Comparison of ENCODE assay signal across 11 cellular contexts in genomic region chr15:45645026-45645980, GRCh38. TPM values are rescaled to one million over a fixed set of nuclear protein-coding genes. Genes with fewer than 3 reads are reported as not detected.
DNase-seq lines count a peak whose midpoint lies in the region; ATAC-seq and TF ChIP-seq lines count a peak whose summit lies in the region.
"Had no signal": no experiment of that assay in that cellular context is flagged by ENCODE, and none has a peak within 500 bp of the region (broad histone marks: within the 10 kb centered on the region; RNA-seq: fewer than 3 reads in every experiment).

No MANE protein-coding gene starts in this region.

- no peak overlapping the region for H3K4me2 ChIP-seq in mesendoderm (ENCODE audit: low read length)

- peaks cover 10% of the 10 kb centered on the region for H3K36me3 Mint-ChIP-seq in memory B cell

- ATAC-seq in memory B cell (ENCODE audit: low read depth) (no peak), HG02852 (IDR thresholded peaks at IDR 0.05; ENCODE audit: unreplicated experiment) (no peak)

- peaks cover 3% of the 10 kb centered on the region for H3K27me3 ChIP-seq in mesendoderm (ENCODE audit: insufficient read depth, low read length, poor library complexity)
- H3K27me3 ChIP-seq: heart right ventricle had no signal

- H2BK120ac ChIP-seq in mesendoderm (ENCODE audit: low read depth, low read length), result no peak overlapping the region

- no peaks in the 10 kb centered on the region for H3K36me3 ChIP-seq in mesendoderm (ENCODE audit: control insufficient read depth, insufficient read depth, low read length)
- H3K36me3 ChIP-seq: heart right ventricle had no signal

- H3K27ac Mint-ChIP-seq in memory B cell, result peak overlapping the region; percentile 15

- H3K4me3 ChIP-seq in AG04449 (ENCODE audit: low read depth, low read length), result no peak overlapping the region
- H3K4me3 ChIP-seq in astrocyte of the spinal cord (ENCODE audit: low read depth, low read length), result no peak overlapping the region
- no peak overlapping the region for H3K4me3 ChIP-seq in mesendoderm (ENCODE audit: low read length)
- H3K4me3 ChIP-seq: heart right ventricle had no signal

- no peak overlapping the region for H4K5ac ChIP-seq in mesendoderm (ENCODE audit: low read length)

- H3K79me1 ChIP-seq in mesendoderm (ENCODE audit: low read length), result no peaks in the 10 kb centered on the region

- POLR2A ChIA-PET in AG04449 (lab: Yijun Ruan, JAX), result interaction anchor here (0.6 kb wide), 1 partner anchor 29 kb away, joined by 3 read pairs; no protein-coding TSS in a partner anchor

- CTCF ChIA-PET in AG04449 (lab: Yijun Ruan, JAX), result interaction anchor here (1.1 to 1.9 kb wide), 5 partner anchors 34 to 215 kb away, joined by 3 to 6 read pairs (median 4); no protein-coding TSS in a partner anchor

- H3K9me3 Mint-ChIP-seq in memory B cell, result no peaks in the 10 kb centered on the region

- no peak overlapping the region for H3K27ac ChIP-seq in mesendoderm (ENCODE audit: low read depth, low read length)

- H4K8ac ChIP-seq in mesendoderm (ENCODE audit: low read depth, low read length), result no peak overlapping the region

- peaks cover 28% of the 10 kb centered on the region for H3K4me1 Mint-ChIP-seq in memory B cell

- H3K4me1 ChIP-seq in mesendoderm (ENCODE audit: control insufficient read depth, low read depth, low read length), result no peaks in the 10 kb centered on the region

- in situ Hi-C loops in astrocyte of the spinal cord (cut with HindIII; ENCODE audit: low sequenced_read_pairs), result no loop called here

- H3K56ac ChIP-seq in mesendoderm (ENCODE audit: low read length), result no peak overlapping the region

- WGBS in mesendoderm (ENCODE audit: extremely low coverage, insufficient coverage, low lambda C conversion rate), result no CpG with 5 or more reads among the region's 9 CpGs

- no peaks in the 10 kb centered on the region for H3K27me3 Mint-ChIP-seq in memory B cell

- H3K79me2 ChIP-seq in mesendoderm (ENCODE audit: control insufficient read depth, insufficient read depth, low read length), result no peaks in the 10 kb centered on the region

- TF ChIP-seq CTCF in AG04449 (IDR thresholded peaks at IDR 0.05; ENCODE audit: insufficient read depth, low read length, missing control alignments) (no peak), astrocyte of the spinal cord (IDR thresholded peaks at IDR 0.05; ENCODE audit: low read depth, low read length) (no peak)

- H2BK15ac ChIP-seq in mesendoderm (replicated peaks; ENCODE audit: low read depth), result no peak overlapping the region

- no peak overlapping the region for H2AK5ac ChIP-seq in mesendoderm (ENCODE audit: low read length)

- no peak overlapping the region for H3K4ac ChIP-seq in mesendoderm (ENCODE audit: low read depth, low read length)

- no peak overlapping the region for H2BK5ac ChIP-seq in mesendoderm (ENCODE audit: low read length)

- no peak overlapping the region for H3K4me3 Mint-ChIP-seq in memory B cell

- no peak overlapping the region for H3K23ac ChIP-seq in mesendoderm (ENCODE audit: low read length)

- H3K9ac ChIP-seq in mesendoderm (ENCODE audit: low read length), result no peak overlapping the region

- no peak overlapping the region for H3K18ac ChIP-seq in mesendoderm (ENCODE audit: low read length)

- DNase-seq in AG04449 (ENCODE audit: low read depth, low spot score) (peak; percentile 65), HCEC 1CT (peak; percentile 83), astrocyte of the spinal cord (ENCODE audit: low read depth, low spot score) (peak; percentile 57), memory B cell (ENCODE audit: low spot score in 2 of 2) (no peak), epidermal melanocyte (ENCODE audit: insufficient read length, low spot score) (no peak), NCI-H1694 (lab: John Stamatoyannopoulos, UW) (no peak), mesendoderm (no peak)
- DNase-seq: GOT3, heart right ventricle, NCI-H1436 had no signal

RNA-seq across cellular contexts. Expression of gene SQOR, which starts 10.5 kb away (rescaled TPM):
- polyA plus RNA-seq in mesendoderm (2013, experiment 1 of 2), result 0.25 TPM
- polyA plus RNA-seq in mesendoderm (2013, experiment 2 of 2), result 0.25 TPM

RNA-seq across cellular contexts. Expression of gene BLOC1S6, which starts 58.1 kb away (rescaled TPM):
- 31.5 TPM for polyA plus RNA-seq in mesendoderm (2013, experiment 1 of 2)
- 31.6 TPM for polyA plus RNA-seq in mesendoderm (2013, experiment 2 of 2)

Comparison
In these comparisons a context has a peak if more than half of its experiments do, and no peak if none do; other contexts are left out.
1. DNase-seq: peak in AG04449 (single experiment), HCEC 1CT (single experiment) and astrocyte of the spinal cord (single experiment); none in memory B cell (0 of 2), epidermal melanocyte (single experiment), NCI-H1694 (single experiment) and mesendoderm (single experiment).